Comparison of ENCODE assay signal across 12 cellular contexts in genomic region chr17:4585203-4585939, GRCh38. TPM values are rescaled to one million over a fixed set of nuclear protein-coding genes. Genes with fewer than 3 reads are reported as not detected.
DNase-seq lines count a peak whose midpoint lies in the region; ATAC-seq, FAIRE-seq and TF ChIP-seq lines count a peak whose summit lies in the region.
"Had no signal": no experiment of that assay in that cellular context is flagged by ENCODE, and none has a peak within 500 bp of the region (broad histone marks: within the 10 kb centered on the region; RNA-seq: fewer than 3 reads in every experiment).

No MANE protein-coding gene starts in this region.

- H4K91ac ChIP-seq in H1 (replicated peaks; ENCODE audit: insufficient read length, low read length): peak overlapping the region; percentile 61

- H3K4me3 ChIP-seq in heart right ventricle (peak overlapping the region; percentile 7 to 70 (median 60)), H1 (ENCODE audit: extremely low read depth in 1 of 4, insufficient read depth in 2 of 4, low read depth in 3 of 4, low read length in 4 of 4) (peak overlapping the region; percentile 45 to 69 (median 58)), upper lobe of right lung (peak overlapping the region; percentile 56)

- ATAC-seq in heart right ventricle (no peak), Right ventricle myocardium inferior (no peak), naive B cell (ENCODE audit: low read depth in 2 of 2) (no peak), upper lobe of right lung (no peak), GM19455 (IDR thresholded peaks at IDR 0.05; ENCODE audit: unreplicated experiment) (no peak)
- ATAC-seq: foreskin keratinocyte had no signal

- H3K79me1 ChIP-seq in H1 (ENCODE audit: low read depth, low read length): no peaks in the 10 kb centered on the region

- H3K27ac ChIP-seq in heart right ventricle (peak overlapping the region in 8 of 10 donors; percentile 37 to 88 (median 78)), H1 (ENCODE audit: low read depth, low read length) (no peak overlapping the region), upper lobe of right lung (no peak overlapping the region)
- H3K27ac ChIP-seq: foreskin keratinocyte had no signal

- H3K23me2 ChIP-seq in H1 (ENCODE audit: low read depth, low read length): peaks cover 10% of the 10 kb centered on the region; the same call in 1 of the 2 replicates

- TF ChIP-seq EP300 in H1 (IDR thresholded peaks at IDR 0.05; ENCODE audit: borderline replicate concordance in 1 of 2, low read depth in 2 of 2, low read length in 2 of 2): no peak

- TF ChIP-seq CTCF in heart right ventricle (IDR thresholded peaks at IDR 0.05) (no peak), H1 (IDR thresholded peaks at IDR 0.05; ENCODE audit: control extremely low read depth in 1 of 3, insufficient read depth in 1 of 3, low read depth in 1 of 3, low read length in 3 of 3) (no peak), upper lobe of right lung (IDR thresholded peaks at IDR 0.05) (no peak)

- H3K14ac ChIP-seq in H1 (ENCODE audit: insufficient read length): no peak overlapping the region

- intact Hi-C loops in heart right ventricle (cut with DNase I): no loop called here
- intact Hi-C loops in Right ventricle myocardium inferior (cut with DNase I): loop anchor here (2.0 to 5.0 kb wide), 2 partner anchors 19 to 37 kb away; no protein-coding TSS in a partner anchor
- intact Hi-C loops in upper lobe of right lung (cut with DNase I): no loop called here

- H2BK5ac ChIP-seq in H1 (ENCODE audit: low read depth, low read length): no peak overlapping the region; the same call in 1 of the 2 replicates

- H3K79me2 ChIP-seq in H1 (ENCODE audit: control insufficient read depth in 1 of 2, insufficient read depth in 2 of 2, low read length in 2 of 2): no peaks in the 10 kb centered on the region

- no peaks in the 10 kb centered on the region for H3K9me3 Mint-ChIP-seq in naive B cell
- H3K9me3 Mint-ChIP-seq: activated CD4-positive, alpha-beta memory T cell treated with anti-CD3 and anti-CD28 coated beads for 36 hours had no signal

- 65 to 75% methylated on average over 28 of the region's 28 CpGs for WGBS in heart right ventricle, 2 donors
- 57% methylated on average over 22 of the region's 28 CpGs; no CpG with 5 or more reads in 1 of the 2 experiments for WGBS in H1 (ENCODE audit: extremely low coverage in 1 of 2, insufficient coverage in 1 of 2, insufficient read length in 1 of 2, insufficient replicate concordance in 2 of 2, low coverage in 1 of 2, low lambda C conversion rate in 2 of 2, missing lambda C conversion rate in 1 of 2), 2 experiments

- no peak overlapping the region for H3K4ac ChIP-seq in H1 (replicated peaks; ENCODE audit: insufficient read length, low read depth, low read length)

- H3K9ac ChIP-seq in H1 (replicated peaks in 1 of 4; ENCODE audit: extremely low read depth in 1 of 4, low read depth in 3 of 4, low read length in 3 of 4): no peak overlapping the region

- peak overlapping the region; percentile 75 to 88 for H3K4me2 ChIP-seq in H1 (ENCODE audit: insufficient read depth in 1 of 2, low read depth in 2 of 2, low read length in 2 of 2)

- peaks cover 6 to 7% (median 7%) of the 10 kb centered on the region in 3 donors for H3K4me1 Mint-ChIP-seq in naive B cell

- H2AK5ac ChIP-seq in H1 (ENCODE audit: low read depth, low read length): no peak overlapping the region

- no peaks in the 10 kb centered on the region for H3K36me3 Mint-ChIP-seq in naive B cell
- H3K36me3 Mint-ChIP-seq: activated CD4-positive, alpha-beta memory T cell treated with anti-CD3 and anti-CD28 coated beads for 36 hours had no signal

- no peak for TF ChIP-seq POLR2A in H1 (IDR thresholded peaks at IDR 0.05; ENCODE audit: control extremely low read depth in 1 of 2, low read depth in 2 of 2, low read length in 2 of 2)

- no peak overlapping the region for H2BK120ac ChIP-seq in H1 (replicated peaks; ENCODE audit: low read depth, low read length)

- H2BK12ac ChIP-seq in H1 (ENCODE audit: low read depth, low read length): no peak overlapping the region

- H4K5ac ChIP-seq in H1 (ENCODE audit: insufficient read length, low read depth, low read length): no peak overlapping the region

- H3K4me1 ChIP-seq in heart right ventricle: peaks cover 13 to 57% (median 40%) of the 10 kb centered on the region in 9 donors
- H3K4me1 ChIP-seq in H1 (replicated peaks in 1 of 4; ENCODE audit: control insufficient read depth in 3 of 4, insufficient read depth in 4 of 4, low read length in 3 of 4): peaks cover 0 to 22% (median 13%) of the 10 kb centered on the region in 4 experiments; a peak in 6 of 7 replicates
- peaks cover 15% of the 10 kb centered on the region for H3K4me1 ChIP-seq in upper lobe of right lung
- H3K4me1 ChIP-seq: foreskin keratinocyte had no signal

- no peak overlapping the region for H3K56ac ChIP-seq in H1 (replicated peaks; ENCODE audit: insufficient read length, low read depth, low read length)

- CTCF ChIA-PET in H1 (lab: Charles Lee; ENCODE audit: partially characterized antibody): interaction anchor here (4.2 to 5.3 kb wide), 2 partner anchors 11 to 19 kb away, joined by 39 to 65 read pairs; no protein-coding TSS in a partner anchor

- H2BK15ac ChIP-seq in H1 (ENCODE audit: low read length): 0 out of 2 replicates have a peak overlapping the region, but pooled peaks have one; percentile 88

- H3K36me3 ChIP-seq in heart right ventricle (no peaks in the 10 kb centered on the region), H1 (ENCODE audit: control insufficient read depth in 2 of 4, insufficient read depth in 4 of 4, low read length in 3 of 4) (no peaks in the 10 kb centered on the region), upper lobe of right lung (no peaks in the 10 kb centered on the region)

- H2AFZ ChIP-seq in H1 (ENCODE audit: low read length): no peak overlapping the region

- DNase-seq in heart right ventricle (no peak), Right ventricle myocardium inferior (ENCODE audit: missing footprints) (no peak), H1 (ENCODE audit: low read depth in 1 of 2, low spot score in 2 of 2) (peak in 1 of 2 experiments; percentile 71), naive B cell (no peak), upper lobe of right lung (peak; percentile 53), NCI-H1694 (lab: John Stamatoyannopoulos, UW) (no peak), EL (no peak)
- DNase-seq: activated CD4-positive, alpha-beta memory T cell treated with anti-CD3 and anti-CD28 coated beads for 36 hours; foreskin keratinocyte; IMR-90; NCI-H2227 treated with DMSO at 0.1 percent for 48 hours had no signal

- H2BK20ac ChIP-seq in H1 (ENCODE audit: low read length): no peak overlapping the region

- no peak overlapping the region for H4K8ac ChIP-seq in H1 (ENCODE audit: extremely low read depth, insufficient read depth, low read length)

- peaks cover 0 to 48% (median 23%) of the 10 kb centered on the region in 7 donors for H3K27me3 ChIP-seq in heart right ventricle
- H3K27me3 ChIP-seq in H1 (replicated peaks in 1 of 4; ENCODE audit: control insufficient read depth in 3 of 4, extremely low read depth in 1 of 4, insufficient read depth in 3 of 4, low read length in 3 of 4): peaks cover 8 to 45% (median 38%) of the 10 kb centered on the region in 4 experiments
- peaks cover 26% of the 10 kb centered on the region for H3K27me3 ChIP-seq in upper lobe of right lung

- H3K23ac ChIP-seq in H1 (ENCODE audit: insufficient read length): no peak overlapping the region

- FAIRE-seq in H1 (lab: Jason Lieb, UNC): no peak

- H3K9me3 ChIP-seq in heart right ventricle (no peaks in the 10 kb centered on the region), H1 (ENCODE audit: insufficient read depth in 2 of 2, low read depth in 1 of 2, low read length in 1 of 2) (no peaks in the 10 kb centered on the region), upper lobe of right lung (no peaks in the 10 kb centered on the region)

- TF ChIP-seq RAD21 in H1 (IDR thresholded peaks at IDR 0.05 in 1 of 2, conservative IDR thresholded peaks at IDR 0.05 in 1 of 2; ENCODE audit: low read depth in 2 of 2, low read length in 2 of 2): no peak

- H3K27ac Mint-ChIP-seq in naive B cell: no peak overlapping the region
- H3K27ac Mint-ChIP-seq: activated CD4-positive, alpha-beta memory T cell treated with anti-CD3 and anti-CD28 coated beads for 36 hours had no signal

- H3K4me3 Mint-ChIP-seq in naive B cell: peak overlapping the region; percentile 27 to 81 (median 70)
- H3K4me3 Mint-ChIP-seq: activated CD4-positive, alpha-beta memory T cell treated with anti-CD3 and anti-CD28 coated beads for 36 hours had no signal

- peaks cover 19 to 84% (median 63%) of the 10 kb centered on the region in 3 donors for H3K27me3 Mint-ChIP-seq in naive B cell

- POLR2A ChIA-PET in H1 (lab: Charles Lee; ENCODE audit: partially characterized antibody): interaction anchor here (1.2 to 2.0 kb wide), 5 partner anchors 8 to 51 kb away, joined by 3 to 4 read pairs (median 4); no protein-coding TSS in a partner anchor

- no peak overlapping the region for H3K18ac ChIP-seq in H1 (ENCODE audit: extremely low read depth, low read length)

- H4K20me1 ChIP-seq in H1 (replicated peaks in 1 of 2; ENCODE audit: control insufficient read depth in 1 of 2, insufficient read depth in 2 of 2, low read length in 2 of 2): peaks cover 0 to 1% of the 10 kb centered on the region in 2 experiments

RNA-seq across cellular contexts. Expression of gene SMTNL2, which starts 1.0 kb away (rescaled TPM):
- total RNA-seq in heart right ventricle: 10 to 100 TPM in 9 of 10 donors, 1 to 10 TPM in 1; 7.8 to 84.1 (median 23.4) TPM
- polyA plus RNA-seq in heart right ventricle: 10 to 100 TPM in 1 of 2 donors, 1 to 10 TPM in 1; 2.7 to 11.8 TPM
- 48.6 TPM for total RNA-seq in Right ventricle myocardium inferior
- 3.7 and 4.5 TPM in 2 replicates for total RNA-seq in H1 (2021; fragmentation: NEBNext Ultra II Directional; extraction: Animal tissue kit (Norgen Biotek cat#: 25700))
- polyA plus RNA-seq in H1 (2011; rRNA removed): 3.6 and 4.6 TPM in 2 replicates
- 3.4 TPM for polyA plus RNA-seq in H1 (2011; cell fraction: cytosol; rRNA removed)
- polyA plus RNA-seq in H1 (2011; cell fraction: nucleus; rRNA removed): 4.5 TPM
- polyA plus RNA-seq in H1 (2012, experiment 1 of 2): 3.3 to 6.3 TPM (median 4.1 TPM) in 4 replicates
- polyA plus RNA-seq in H1 (2012, experiment 2 of 2): 4.5 TPM
- 2.9 TPM for polyA plus RNA-seq in H1 (2013, experiment 1 of 2)
- 2.2 TPM for polyA plus RNA-seq in H1 (2013, experiment 2 of 2)
- polyA minus RNA-seq in H1 (2011; rRNA and poly(A)+ RNA removed): 3.0 and 3.1 TPM in 2 replicates
- 4.0 TPM for polyA minus RNA-seq in H1 (2011; cell fraction: cytosol; rRNA and poly(A)+ RNA removed)
- polyA minus RNA-seq in H1 (2011; cell fraction: nucleus; rRNA and poly(A)+ RNA removed): 2.3 TPM
- polyA plus RNA-seq in naive B cell (ENCODE audit: low read depth in 6 of 6): not detected
- total RNA-seq in upper lobe of right lung: 2.7 TPM
- total RNA-seq: activated CD4-positive, alpha-beta memory T cell treated with anti-CD3 and anti-CD28 coated beads for 36 hours; foreskin keratinocyte; IMR-90 had no signal
- polyA plus RNA-seq: foreskin keratinocyte, IMR-90 had no signal

RNA-seq across cellular contexts. Expression of gene GGT6, which starts 25.0 kb away (rescaled TPM):
- total RNA-seq in heart right ventricle: under 1 TPM in 4 of 10 donors, not detected in 6; 0.08 to 0.19 (median 0.12) TPM
- polyA plus RNA-seq in heart right ventricle: under 1 TPM; 0.03 to 0.15 TPM
- total RNA-seq in Right ventricle myocardium inferior: 0.14 TPM
- total RNA-seq in H1 (2021; fragmentation: NEBNext Ultra II Directional; extraction: Animal tissue kit (Norgen Biotek cat#: 25700)): not detected in 2 replicates
- 0.18 and 0.30 TPM in 2 replicates for polyA plus RNA-seq in H1 (2011; rRNA removed)
- polyA plus RNA-seq in H1 (2011; cell fraction: cytosol; rRNA removed): 0.16 TPM
- 0.04 TPM for polyA plus RNA-seq in H1 (2011; cell fraction: nucleus; rRNA removed)
- polyA plus RNA-seq in H1 (2012, experiment 1 of 2): 0.11 to 0.15 TPM in 2 of 4 replicates, not detected in the others
- polyA plus RNA-seq in H1 (2012, experiment 2 of 2): not detected
- polyA plus RNA-seq in H1 (2013, experiment 1 of 2): 0.02 TPM
- polyA plus RNA-seq in H1 (2013, experiment 2 of 2): 0.07 TPM
- polyA minus RNA-seq in H1 (2011; rRNA and poly(A)+ RNA removed): 0.09 TPM in 1 of 2 replicates, not detected in the other
- not detected for polyA minus RNA-seq in H1 (2011; cell fraction: cytosol; rRNA and poly(A)+ RNA removed)
- polyA minus RNA-seq in H1 (2011; cell fraction: nucleus; rRNA and poly(A)+ RNA removed): 0.90 TPM
- not detected for polyA plus RNA-seq in naive B cell (ENCODE audit: low read depth in 6 of 6)
- 5.6 TPM for total RNA-seq in upper lobe of right lung
- total RNA-seq: activated CD4-positive, alpha-beta memory T cell treated with anti-CD3 and anti-CD28 coated beads for 36 hours; IMR-90 had no signal
- polyA plus RNA-seq: IMR-90 had no signal

RNA-seq across cellular contexts. Expression of gene MYBBP1A, which starts 30.2 kb away (rescaled TPM):
- 10 to 100 TPM; 18.7 to 30.3 (median 21.7) TPM for total RNA-seq in heart right ventricle
- 10 to 100 TPM; 25.4 to 25.7 TPM for polyA plus RNA-seq in heart right ventricle
- 19.2 TPM for total RNA-seq in Right ventricle myocardium inferior
- 151 and 153 TPM in 2 replicates for total RNA-seq in H1 (2021; fragmentation: NEBNext Ultra II Directional; extraction: Animal tissue kit (Norgen Biotek cat#: 25700))
- 46.8 and 79.9 TPM in 2 replicates for polyA plus RNA-seq in H1 (2011; rRNA removed)
- 58.4 TPM for polyA plus RNA-seq in H1 (2011; cell fraction: cytosol; rRNA removed)
- polyA plus RNA-seq in H1 (2011; cell fraction: nucleus; rRNA removed): 266 TPM
- polyA plus RNA-seq in H1 (2012, experiment 1 of 2): 98.7 to 125 TPM (median 120 TPM) in 4 replicates
- polyA plus RNA-seq in H1 (2012, experiment 2 of 2): 114 TPM
- polyA plus RNA-seq in H1 (2013, experiment 1 of 2): 74.0 TPM
- 63.6 TPM for polyA plus RNA-seq in H1 (2013, experiment 2 of 2)
- polyA minus RNA-seq in H1 (2011; rRNA and poly(A)+ RNA removed): 87.5 and 109 TPM in 2 replicates
- 88.4 TPM for polyA minus RNA-seq in H1 (2011; cell fraction: cytosol; rRNA and poly(A)+ RNA removed)
- polyA minus RNA-seq in H1 (2011; cell fraction: nucleus; rRNA and poly(A)+ RNA removed): 116 TPM
- polyA plus RNA-seq in naive B cell (ENCODE audit: low read depth in 6 of 6): 10 to 100 TPM in 5 of 6 donors, under 1 TPM in 1; 0.24 to 28.7 (median 13.4) TPM
- total RNA-seq in upper lobe of right lung: 46.7 TPM

RNA-seq across cellular contexts. Expression of gene ALOX15, which starts 56.1 kb away (rescaled TPM):
- 1 to 10 TPM in 1 of 10 donors, under 1 TPM in 6, not detected in 3; 0.11 to 1.3 (median 0.16) TPM for total RNA-seq in heart right ventricle
- not detected for polyA plus RNA-seq in heart right ventricle
- total RNA-seq in Right ventricle myocardium inferior: 0.19 TPM
- total RNA-seq in H1 (2021; fragmentation: NEBNext Ultra II Directional; extraction: Animal tissue kit (Norgen Biotek cat#: 25700)): 1.5 TPM in 2 replicates
- 1.7 and 2.2 TPM in 2 replicates for polyA plus RNA-seq in H1 (2011; rRNA removed)
- 2.0 TPM for polyA plus RNA-seq in H1 (2011; cell fraction: cytosol; rRNA removed)
- 2.4 TPM for polyA plus RNA-seq in H1 (2011; cell fraction: nucleus; rRNA removed)
- polyA plus RNA-seq in H1 (2012, experiment 1 of 2): 0.99 to 1.8 TPM (median 1.3 TPM) in 4 replicates
- polyA plus RNA-seq in H1 (2012, experiment 2 of 2): 1.2 TPM
- 0.61 TPM for polyA plus RNA-seq in H1 (2013, experiment 1 of 2)
- polyA plus RNA-seq in H1 (2013, experiment 2 of 2): 0.64 TPM
- 1.00 and 1.8 TPM in 2 replicates for polyA minus RNA-seq in H1 (2011; rRNA and poly(A)+ RNA removed)
- 1.3 TPM for polyA minus RNA-seq in H1 (2011; cell fraction: cytosol; rRNA and poly(A)+ RNA removed)
- 0.60 TPM for polyA minus RNA-seq in H1 (2011; cell fraction: nucleus; rRNA and poly(A)+ RNA removed)
- under 1 TPM in 1 of 6 donors, not detected in 5; 0.09 TPM for polyA plus RNA-seq in naive B cell (ENCODE audit: low read depth in 6 of 6)
- total RNA-seq in upper lobe of right lung: 1.7 TPM
- total RNA-seq: activated CD4-positive, alpha-beta memory T cell treated with anti-CD3 and anti-CD28 coated beads for 36 hours; foreskin keratinocyte; IMR-90 had no signal
- polyA plus RNA-seq: foreskin keratinocyte, IMR-90 had no signal

Comparison
In these comparisons a context has a peak if more than half of its experiments do, and no peak if none do; other contexts are left out.
1. H3K27ac ChIP-seq: peak in heart right ventricle (8 of 10); none in H1 (single experiment) and upper lobe of right lung (single experiment).
2. Peak in every context shown above with its lines, with median percentiles within 50 percentile points of each other: H3K4me3 ChIP-seq.